ENCODE assay signal across 7 cellular contexts in the genomic region with DNA sequence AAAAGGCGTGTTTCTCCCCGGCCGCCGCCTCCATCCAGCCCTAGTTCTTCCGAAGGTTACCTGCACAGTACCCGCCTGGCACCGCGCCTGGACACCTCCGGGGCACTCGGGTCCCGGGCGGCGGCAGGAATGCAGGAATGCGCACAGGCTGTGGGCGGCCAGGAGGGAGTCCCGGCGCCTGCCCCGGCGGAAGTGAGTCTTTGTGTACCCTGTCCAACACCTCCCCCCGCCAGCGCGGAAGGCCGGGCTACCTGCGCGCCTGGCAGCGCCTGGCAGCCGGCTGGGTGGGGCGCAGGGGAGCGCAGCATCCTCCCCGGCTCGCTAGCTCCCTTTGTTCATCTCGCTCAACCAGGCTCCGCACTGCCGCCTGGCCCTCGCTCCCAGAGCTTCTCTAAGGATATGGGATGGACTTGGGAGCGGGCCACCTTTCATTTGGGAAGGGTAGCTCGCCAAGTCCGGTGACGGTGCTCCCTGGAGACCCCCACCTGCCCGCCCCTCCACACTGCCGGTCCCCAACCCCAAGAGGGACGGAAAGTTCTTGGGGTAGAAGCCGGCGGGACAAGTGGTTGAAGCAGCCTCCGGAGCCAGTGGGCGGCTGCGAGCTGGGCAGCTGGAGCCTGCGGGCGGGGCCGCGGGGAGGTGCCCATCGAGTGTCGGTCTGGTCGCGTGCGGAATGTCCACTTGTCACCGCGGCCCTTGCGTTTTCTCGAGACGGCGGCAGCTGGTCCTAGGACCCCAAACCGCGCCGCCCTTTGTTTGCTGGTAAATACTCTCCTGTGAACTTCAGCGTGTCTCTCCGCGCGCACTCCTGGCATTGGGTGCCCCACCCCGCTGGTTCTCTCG. TPM values are rescaled to one million over a fixed set of nuclear protein-coding genes. Genes with fewer than 3 reads are reported as not detected.
DNase-seq lines count a peak whose midpoint lies in the region; ATAC-seq, FAIRE-seq and TF ChIP-seq lines count a peak whose summit lies in the region.

No MANE protein-coding gene starts in this region.

- H3K36me3 ChIP-seq in kidney (ENCODE audit: control insufficient read depth in 1 of 2, insufficient read depth in 2 of 2, low read length in 2 of 2) (no peaks in the 10 kb centered on the region), thoracic aorta (no peaks in the 10 kb centered on the region)

- DNase-seq in LoVo (ENCODE audit: low spot score) (peak; percentile 51), astrocyte of the cerebellum (ENCODE audit: low read depth) (no peak), kidney (peak; percentile 88), thoracic aorta (ENCODE audit: low spot score) (peak; percentile 11), HPDE6-E6E7 (ENCODE audit: extremely low spot score) (no peak), cerebellar cortex (ENCODE audit: low spot score) (no peak)
- no peak for DNase-seq in stimulated activated CD4-positive, alpha-beta T cell treated with anti-CD3 and anti-CD28 coated beads, Interleukin-2, amount 100 ng/mL, for 48 hours

- H3K27me3 ChIP-seq in thoracic aorta (replicated peaks; ENCODE audit: insufficient read depth) = no peaks in the 10 kb centered on the region

- in situ Hi-C loops in astrocyte of the cerebellum (cut with HindIII; ENCODE audit: low sequenced_read_pairs) = no loop called here

- FAIRE-seq in kidney (lab: Jason Lieb, UNC) = no peak

- intact Hi-C loops in kidney (cut with DNase I) = no loop called here

- H3K27ac ChIP-seq in kidney (ENCODE audit: low read depth in 2 of 2, low read length in 2 of 2) (no peak overlapping the region), thoracic aorta (peak overlapping the region; percentile 89 to 90)

- peak overlapping the region; percentile 49 for H3K4me3 ChIP-seq in astrocyte of the cerebellum (ENCODE audit: low read depth, low read length)
- H3K4me3 ChIP-seq in kidney (ENCODE audit: low read length in 2 of 2) = peak overlapping the region in 1 of 2 donors; percentile 49
- H3K4me3 ChIP-seq in thoracic aorta = peak overlapping the region; percentile 87

- H3K4me1 ChIP-seq in kidney (ENCODE audit: control insufficient read depth in 1 of 2, insufficient read depth in 1 of 2, low read depth in 1 of 2, low read length in 2 of 2) (peaks cover 0 to 6% of the 10 kb centered on the region in 2 donors), thoracic aorta (ENCODE audit: control insufficient read depth in 1 of 2, low read depth in 2 of 2) (peaks cover 4 to 19% of the 10 kb centered on the region in 2 donors)

- no peak for TF ChIP-seq CTCF in astrocyte of the cerebellum (IDR thresholded peaks at IDR 0.05; ENCODE audit: low read depth, low read length, missing control alignments)
- TF ChIP-seq CTCF in kidney (IDR thresholded peaks at IDR 0.05; ENCODE audit: borderline replicate concordance, extremely low read depth, insufficient read depth) = no peak
- no peak for TF ChIP-seq CTCF in thoracic aorta (IDR thresholded peaks at IDR 0.05)

- H3K9me3 ChIP-seq in kidney (ENCODE audit: control insufficient read depth in 1 of 2, low read length in 2 of 2) = no peaks in the 10 kb centered on the region
- no peaks in the 10 kb centered on the region for H3K9me3 ChIP-seq in thoracic aorta

- ATAC-seq in thoracic aorta (ENCODE audit: insufficient number of reproducible peaks, low FRiP score, low read depth) = peak; percentile 8

- H3K9ac ChIP-seq in kidney (ENCODE audit: low read length in 2 of 2) = no peak overlapping the region

RNA-seq across cellular contexts. Expression of gene ST6GAL2, which starts 1.2 kb away (rescaled TPM):
- total RNA-seq in kidney (1.2 TPM), thoracic aorta (100 to 1,000 TPM in 1 of 2 donors, 10 to 100 TPM in 1; 71.1 to 900 TPM)
- polyA plus RNA-seq in kidney (ENCODE audit: insufficient read depth, low read depth, low replicate concordance) = 0.22 TPM

Comparison
In these comparisons a context has a peak if more than half of its experiments do, and no peak if none do; other contexts are left out.
1. DNase-seq: peak in LoVo (single experiment), kidney (single experiment) and thoracic aorta (single experiment); none in astrocyte of the cerebellum (single experiment), HPDE6-E6E7 (single experiment), stimulated activated CD4-positive, alpha-beta T cell treated with anti-CD3 and anti-CD28 coated beads, Interleukin-2, amount 100 ng/mL, for 48 hours (0 of 2) and cerebellar cortex (single experiment).
2. H3K27ac ChIP-seq: peak in thoracic aorta (2 of 2); none in kidney (0 of 2).
3. RNA of gene ST6GAL2, which starts 1.2 kb away (total RNA-seq): 71.1 to 900 TPM in thoracic aorta; 1.2 TPM in kidney (single experiment); every median in the first group is over 10 times any median in the second.